Comparison of ENCODE assay signal across 9 cellular contexts in the genomic region with DNA sequence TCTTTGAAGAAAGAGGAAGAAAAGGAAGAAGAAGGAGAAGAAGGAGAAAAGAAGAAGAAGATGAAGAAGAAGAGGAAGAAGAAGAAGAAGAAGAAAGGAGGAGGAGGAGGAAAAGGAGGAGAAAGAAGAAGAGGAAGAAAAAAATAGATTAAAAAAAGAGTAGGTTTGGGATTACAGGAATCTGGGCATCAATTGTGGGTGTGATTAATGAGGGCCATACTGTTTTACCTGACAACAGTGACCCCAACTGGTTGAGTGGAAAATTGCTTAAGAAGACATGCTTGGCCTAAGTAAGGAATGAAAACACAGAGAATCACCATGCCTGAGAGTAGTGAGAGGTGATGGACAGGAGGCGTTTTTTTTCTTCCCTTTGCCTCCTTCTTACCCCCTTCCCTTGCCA.
A peak's percentile ranks its signal among the peaks of the same experiment; 100 is the strongest.
DNase-seq lines count a peak whose midpoint lies in the region; ATAC-seq lines count a peak whose summit lies in the region.
"Had no signal": no experiment of that assay in that cellular context is flagged by ENCODE, and none has a peak within 500 bp of the region (broad histone marks: within the 10 kb centered on the region; RNA-seq: fewer than 3 reads in every experiment).

No MANE protein-coding gene starts in this region.

- WGBS in aorta, 2 donors: 42 to 61% methylated on average over 1 of the region's 1 CpG

- H3K9me3 ChIP-seq in aorta (ENCODE audit: control insufficient read depth, low read length): no peaks in the 10 kb centered on the region

- intact Hi-C loops in aorta (cut with DNase I): no loop called here

- H3K9me3 Mint-ChIP-seq in stimulated activated naive B cell treated with anti-CD40 and anti-IgM and Interleukin-4, amounts not matched to agents 10 μg/mL and 1 μg/mL and 100 μg/mL, for 72 hours: no peaks in the 10 kb centered on the region
- H3K9me3 Mint-ChIP-seq: CD8-positive, alpha-beta memory T cell had no signal

- H3K27me3 Mint-ChIP-seq in stimulated activated naive B cell treated with anti-CD40 and anti-IgM and Interleukin-4, amounts not matched to agents 10 μg/mL and 1 μg/mL and 100 μg/mL, for 72 hours: peaks cover 5 to 6% of the 10 kb centered on the region in 2 donors
- H3K27me3 Mint-ChIP-seq: CD8-positive, alpha-beta memory T cell had no signal

- ATAC-seq in GM19324 (IDR thresholded peaks at IDR 0.05; ENCODE audit: low FRiP score, unreplicated experiment) (peak; percentile 75), HG03095 (IDR thresholded peaks at IDR 0.05; ENCODE audit: unreplicated experiment) (peak; percentile 91), aorta (ENCODE audit: low FRiP score) (no peak)
- ATAC-seq in stimulated activated naive B cell treated with anti-CD40 and anti-IgM and Interleukin-4, amounts not matched to agents 10 μg/mL and 1 μg/mL and 100 μg/mL, for 72 hours (replicated peaks): peak; percentile 61 to 78

- H3K27ac ChIP-seq in aorta (ENCODE audit: low read depth in 1 of 2, low read length in 2 of 2): no peak overlapping the region

- peak; percentile 8 for DNase-seq in NCI-H2227 (lab: John Stamatoyannopoulos, UW; ENCODE audit: unreplicated experiment)
- DNase-seq in NCI-H2227 treated with DMSO at 0.1 percent for 48 hours (lab: John Stamatoyannopoulos, UW): no peak
- peak; percentile 23 for DNase-seq in NCI-H82 treated with DMSO at 0.1 percent for 48 hours (lab: John Stamatoyannopoulos, UW; ENCODE audit: unreplicated experiment)
- DNase-seq in fibroblast of gingiva (ENCODE audit: low read depth): peak; percentile 13
- no peak for DNase-seq in stimulated activated naive B cell treated with anti-CD40 and anti-IgM and Interleukin-4, amounts not matched to agents 10 μg/mL and 1 μg/mL and 100 μg/mL, for 72 hours
- no peak for DNase-seq in aorta

- no peaks in the 10 kb centered on the region for H3K36me3 Mint-ChIP-seq in stimulated activated naive B cell treated with anti-CD40 and anti-IgM and Interleukin-4, amounts not matched to agents 10 μg/mL and 1 μg/mL and 100 μg/mL, for 72 hours
- H3K36me3 Mint-ChIP-seq: CD8-positive, alpha-beta memory T cell had no signal

- H3K4me1 Mint-ChIP-seq in stimulated activated naive B cell treated with anti-CD40 and anti-IgM and Interleukin-4, amounts not matched to agents 10 μg/mL and 1 μg/mL and 100 μg/mL, for 72 hours: no peaks in the 10 kb centered on the region
- H3K4me1 Mint-ChIP-seq: CD8-positive, alpha-beta memory T cell had no signal

- H3K4me3 ChIP-seq in aorta (ENCODE audit: low read length in 2 of 2): no peak overlapping the region

- no peaks in the 10 kb centered on the region for H3K36me3 ChIP-seq in aorta (ENCODE audit: control insufficient read depth in 1 of 2, insufficient read depth in 2 of 2, low read length in 1 of 2)

- no peaks in the 10 kb centered on the region for H3K4me1 ChIP-seq in aorta (ENCODE audit: control insufficient read depth in 1 of 2, insufficient read depth in 2 of 2, low read length in 2 of 2)

- H3K27ac Mint-ChIP-seq in stimulated activated naive B cell treated with anti-CD40 and anti-IgM and Interleukin-4, amounts not matched to agents 10 μg/mL and 1 μg/mL and 100 μg/mL, for 72 hours: no peak overlapping the region
- H3K27ac Mint-ChIP-seq: CD8-positive, alpha-beta memory T cell had no signal

- H3K27me3 ChIP-seq in aorta (ENCODE audit: control insufficient read depth in 1 of 2, insufficient read depth in 2 of 2, low read length in 1 of 2): no peaks in the 10 kb centered on the region

- H3K4me3 Mint-ChIP-seq in stimulated activated naive B cell treated with anti-CD40 and anti-IgM and Interleukin-4, amounts not matched to agents 10 μg/mL and 1 μg/mL and 100 μg/mL, for 72 hours: no peak overlapping the region
- H3K4me3 Mint-ChIP-seq: CD8-positive, alpha-beta memory T cell had no signal

Comparison
In these comparisons a context has a peak if more than half of its experiments do, and no peak if none do; other contexts are left out.
1. DNase-seq: peak in NCI-H2227 (single experiment), NCI-H82 treated with DMSO at 0.1 percent for 48 hours (single experiment) and fibroblast of gingiva (single experiment); none in NCI-H2227 treated with DMSO at 0.1 percent for 48 hours (single experiment), stimulated activated naive B cell treated with anti-CD40 and anti-IgM and Interleukin-4, amounts not matched to agents 10 μg/mL and 1 μg/mL and 100 μg/mL, for 72 hours (single experiment) and aorta (0 of 2).